ENCODE assay signal across 3 cellular contexts in the genomic region with DNA sequence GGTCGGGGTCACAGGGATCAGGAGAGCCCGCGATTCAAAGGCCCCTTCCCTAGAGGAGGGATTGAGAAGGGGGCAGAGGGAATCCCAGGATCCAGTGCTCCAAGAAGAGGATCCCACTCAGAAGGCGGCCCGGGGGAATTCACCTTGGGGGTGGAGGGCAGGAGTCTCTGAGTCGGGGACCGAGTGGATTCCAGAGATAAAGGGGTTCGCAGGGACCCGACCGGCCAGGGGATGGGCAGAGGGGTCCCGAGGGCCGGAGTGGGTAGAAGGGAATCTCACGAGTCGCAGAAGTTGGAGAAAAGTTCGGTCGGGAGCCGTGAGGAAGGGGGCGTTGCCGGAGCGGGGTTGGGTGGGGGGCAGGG.
TF ChIP-seq lines count a peak whose summit lies in the region.

No MANE protein-coding gene starts in this region.

TF ChIP-seq in A549, 52 proteins besides CTCF, POLR2A, EP300 and RAD21:
- TF ChIP-seq FOSB (CRISPR knock-in tag; IDR thresholded peaks at IDR 0.05) (no peak), TP53 (CRISPR knock-in tag; IDR thresholded peaks at IDR 0.05) (no peak), EHF (CRISPR knock-in tag; IDR thresholded peaks at IDR 0.05) (no peak)
- TF ChIP-seq, protein P1, sequence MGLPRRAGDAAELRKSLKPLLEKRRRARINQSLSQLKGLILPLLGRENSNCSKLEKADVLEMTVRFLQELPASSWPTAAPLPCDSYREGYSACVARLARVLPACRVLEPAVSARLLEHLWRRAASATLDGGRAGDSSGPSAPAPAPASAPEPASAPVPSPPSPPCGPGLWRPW (IDR thresholded peaks at IDR 0.05) = no peak

TF ChIP-seq in IMR-90, 13 proteins besides CTCF, POLR2A, EP300 and RAD21:
- TF ChIP-seq BHLHE40 (IDR thresholded peaks at IDR 0.05; ENCODE audit: low read depth, low read length) (no peak), SMC3 (IDR thresholded peaks at IDR 0.05; ENCODE audit: low read depth, low read length) (no peak), MAZ (IDR thresholded peaks at IDR 0.05; ENCODE audit: borderline replicate concordance, low read depth, low read length) (no peak), MXI1 (IDR thresholded peaks at IDR 0.05; ENCODE audit: borderline replicate concordance, low read depth, low read length) (no peak), RCOR1 (IDR thresholded peaks at IDR 0.05; ENCODE audit: insufficient replicate concordance, low read length) (no peak), NFE2L2 (IDR thresholded peaks at IDR 0.05; ENCODE audit: low read depth, low read length) (no peak), CEBPB (IDR thresholded peaks at IDR 0.05; ENCODE audit: low read depth, low read length) (no peak)
- TF ChIP-seq, protein P2, sequence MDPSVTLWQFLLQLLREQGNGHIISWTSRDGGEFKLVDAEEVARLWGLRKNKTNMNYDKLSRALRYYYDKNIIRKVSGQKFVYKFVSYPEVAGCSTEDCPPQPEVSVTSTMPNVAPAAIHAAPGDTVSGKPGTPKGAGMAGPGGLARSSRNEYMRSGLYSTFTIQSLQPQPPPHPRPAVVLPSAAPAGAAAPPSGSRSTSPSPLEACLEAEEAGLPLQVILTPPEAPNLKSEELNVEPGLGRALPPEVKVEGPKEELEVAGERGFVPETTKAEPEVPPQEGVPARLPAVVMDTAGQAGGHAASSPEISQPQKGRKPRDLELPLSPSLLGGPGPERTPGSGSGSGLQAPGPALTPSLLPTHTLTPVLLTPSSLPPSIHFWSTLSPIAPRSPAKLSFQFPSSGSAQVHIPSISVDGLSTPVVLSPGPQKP (IDR thresholded peaks at IDR 0.05; ENCODE audit: borderline replicate concordance, low read depth, low read length) = no peak

TF ChIP-seq in GM12891, 5 proteins besides CTCF, POLR2A, EP300 and RAD21:
- TF ChIP-seq TAF1 (IDR thresholded peaks at IDR 0.05; ENCODE audit: low read depth, low read length) (no peak), POU2F2 (IDR thresholded peaks at IDR 0.05; ENCODE audit: low read depth, low read length) (no peak)
TF ChIP-seq in GM12891: peak in this region for 0.
